2 cellular contexts compared by ENCODE assay signal in the genomic region with DNA sequence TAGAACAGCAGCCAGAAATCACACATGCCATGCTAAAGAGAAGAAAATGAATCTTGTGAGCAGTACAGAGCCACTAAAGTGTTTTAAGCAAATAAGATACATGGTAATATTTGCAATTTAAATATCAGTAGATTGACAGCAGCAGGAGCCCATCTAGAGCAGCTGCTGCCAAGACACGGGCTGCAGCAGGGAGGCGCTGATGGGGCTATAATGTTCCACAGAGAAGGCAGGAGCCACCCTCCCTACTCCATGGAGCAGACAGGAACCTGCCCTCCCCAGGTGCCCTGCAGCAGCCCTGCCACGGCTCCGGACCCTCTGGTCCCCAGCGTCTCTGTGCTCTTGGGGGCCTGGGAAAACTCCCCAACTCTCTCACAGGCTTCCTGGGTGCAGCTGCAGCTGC.
TF ChIP-seq lines count a peak whose summit lies in the region.

No MANE protein-coding gene starts in this region.

TF ChIP-seq in GM23338, 12 proteins besides CTCF, POLR2A, EP300 and RAD21 (continued from another document):
- TF ChIP-seq, protein P1, sequence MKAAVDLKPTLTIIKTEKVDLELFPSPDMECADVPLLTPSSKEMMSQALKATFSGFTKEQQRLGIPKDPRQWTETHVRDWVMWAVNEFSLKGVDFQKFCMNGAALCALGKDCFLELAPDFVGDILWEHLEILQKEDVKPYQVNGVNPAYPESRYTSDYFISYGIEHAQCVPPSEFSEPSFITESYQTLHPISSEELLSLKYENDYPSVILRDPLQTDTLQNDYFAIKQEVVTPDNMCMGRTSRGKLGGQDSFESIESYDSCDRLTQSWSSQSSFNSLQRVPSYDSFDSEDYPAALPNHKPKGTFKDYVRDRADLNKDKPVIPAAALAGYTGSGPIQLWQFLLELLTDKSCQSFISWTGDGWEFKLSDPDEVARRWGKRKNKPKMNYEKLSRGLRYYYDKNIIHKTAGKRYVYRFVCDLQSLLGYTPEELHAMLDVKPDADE (IDR thresholded peaks at IDR 0.05): no peak
- no peak for TF ChIP-seq JUNB (IDR thresholded peaks at IDR 0.05; ENCODE audit: unreplicated experiment)
- TF ChIP-seq ZNF114 (CRISPR knock-in tag; IDR thresholded peaks at IDR 0.05): no peak
- TF ChIP-seq CREB1 (CRISPR knock-in tag; IDR thresholded peaks at IDR 0.05; ENCODE audit: low read depth): no peak
- no peak for TF ChIP-seq EZH2 (IDR thresholded peaks at IDR 0.05; ENCODE audit: low read depth, unreplicated experiment)
TF ChIP-seq in GM23338: peak in this region for 0.

TF ChIP-seq in WTC11, 78 proteins besides CTCF, POLR2A, EP300 and RAD21 (continued from another document):
- TF ChIP-seq, protein P2, sequence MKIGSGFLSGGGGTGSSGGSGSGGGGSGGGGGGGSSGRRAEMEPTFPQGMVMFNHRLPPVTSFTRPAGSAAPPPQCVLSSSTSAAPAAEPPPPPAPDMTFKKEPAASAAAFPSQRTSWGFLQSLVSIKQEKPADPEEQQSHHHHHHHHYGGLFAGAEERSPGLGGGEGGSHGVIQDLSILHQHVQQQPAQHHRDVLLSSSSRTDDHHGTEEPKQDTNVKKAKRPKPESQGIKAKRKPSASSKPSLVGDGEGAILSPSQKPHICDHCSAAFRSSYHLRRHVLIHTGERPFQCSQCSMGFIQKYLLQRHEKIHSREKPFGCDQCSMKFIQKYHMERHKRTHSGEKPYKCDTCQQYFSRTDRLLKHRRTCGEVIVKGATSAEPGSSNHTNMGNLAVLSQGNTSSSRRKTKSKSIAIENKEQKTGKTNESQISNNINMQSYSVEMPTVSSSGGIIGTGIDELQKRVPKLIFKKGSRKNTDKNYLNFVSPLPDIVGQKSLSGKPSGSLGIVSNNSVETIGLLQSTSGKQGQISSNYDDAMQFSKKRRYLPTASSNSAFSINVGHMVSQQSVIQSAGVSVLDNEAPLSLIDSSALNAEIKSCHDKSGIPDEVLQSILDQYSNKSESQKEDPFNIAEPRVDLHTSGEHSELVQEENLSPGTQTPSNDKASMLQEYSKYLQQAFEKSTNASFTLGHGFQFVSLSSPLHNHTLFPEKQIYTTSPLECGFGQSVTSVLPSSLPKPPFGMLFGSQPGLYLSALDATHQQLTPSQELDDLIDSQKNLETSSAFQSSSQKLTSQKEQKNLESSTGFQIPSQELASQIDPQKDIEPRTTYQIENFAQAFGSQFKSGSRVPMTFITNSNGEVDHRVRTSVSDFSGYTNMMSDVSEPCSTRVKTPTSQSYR (CRISPR knock-in tag; IDR thresholded peaks at IDR 0.05): no peak
- no peak for TF ChIP-seq ZNF263 (CRISPR knock-in tag; IDR thresholded peaks at IDR 0.05; ENCODE audit: low read depth)
- TF ChIP-seq, protein P3, sequence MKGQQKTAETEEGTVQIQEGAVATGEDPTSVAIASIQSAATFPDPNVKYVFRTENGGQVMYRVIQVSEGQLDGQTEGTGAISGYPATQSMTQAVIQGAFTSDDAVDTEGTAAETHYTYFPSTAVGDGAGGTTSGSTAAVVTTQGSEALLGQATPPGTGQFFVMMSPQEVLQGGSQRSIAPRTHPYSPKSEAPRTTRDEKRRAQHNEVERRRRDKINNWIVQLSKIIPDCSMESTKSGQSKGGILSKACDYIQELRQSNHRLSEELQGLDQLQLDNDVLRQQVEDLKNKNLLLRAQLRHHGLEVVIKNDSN (CRISPR knock-in tag; IDR thresholded peaks at IDR 0.05): no peak
- TF ChIP-seq, protein P4, sequence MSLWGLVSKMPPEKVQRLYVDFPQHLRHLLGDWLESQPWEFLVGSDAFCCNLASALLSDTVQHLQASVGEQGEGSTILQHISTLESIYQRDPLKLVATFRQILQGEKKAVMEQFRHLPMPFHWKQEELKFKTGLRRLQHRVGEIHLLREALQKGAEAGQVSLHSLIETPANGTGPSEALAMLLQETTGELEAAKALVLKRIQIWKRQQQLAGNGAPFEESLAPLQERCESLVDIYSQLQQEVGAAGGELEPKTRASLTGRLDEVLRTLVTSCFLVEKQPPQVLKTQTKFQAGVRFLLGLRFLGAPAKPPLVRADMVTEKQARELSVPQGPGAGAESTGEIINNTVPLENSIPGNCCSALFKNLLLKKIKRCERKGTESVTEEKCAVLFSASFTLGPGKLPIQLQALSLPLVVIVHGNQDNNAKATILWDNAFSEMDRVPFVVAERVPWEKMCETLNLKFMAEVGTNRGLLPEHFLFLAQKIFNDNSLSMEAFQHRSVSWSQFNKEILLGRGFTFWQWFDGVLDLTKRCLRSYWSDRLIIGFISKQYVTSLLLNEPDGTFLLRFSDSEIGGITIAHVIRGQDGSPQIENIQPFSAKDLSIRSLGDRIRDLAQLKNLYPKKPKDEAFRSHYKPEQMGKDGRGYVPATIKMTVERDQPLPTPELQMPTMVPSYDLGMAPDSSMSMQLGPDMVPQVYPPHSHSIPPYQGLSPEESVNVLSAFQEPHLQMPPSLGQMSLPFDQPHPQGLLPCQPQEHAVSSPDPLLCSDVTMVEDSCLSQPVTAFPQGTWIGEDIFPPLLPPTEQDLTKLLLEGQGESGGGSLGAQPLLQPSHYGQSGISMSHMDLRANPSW (CRISPR knock-in tag; conservative IDR thresholded peaks at IDR 0.05; ENCODE audit: low read depth): no peak
- no peak for TF ChIP-seq TP53 (CRISPR knock-in tag; IDR thresholded peaks at IDR 0.05)
- no peak for TF ChIP-seq JAZF1 (CRISPR knock-in tag; IDR thresholded peaks at IDR 0.05)
- TF ChIP-seq, protein P5, sequence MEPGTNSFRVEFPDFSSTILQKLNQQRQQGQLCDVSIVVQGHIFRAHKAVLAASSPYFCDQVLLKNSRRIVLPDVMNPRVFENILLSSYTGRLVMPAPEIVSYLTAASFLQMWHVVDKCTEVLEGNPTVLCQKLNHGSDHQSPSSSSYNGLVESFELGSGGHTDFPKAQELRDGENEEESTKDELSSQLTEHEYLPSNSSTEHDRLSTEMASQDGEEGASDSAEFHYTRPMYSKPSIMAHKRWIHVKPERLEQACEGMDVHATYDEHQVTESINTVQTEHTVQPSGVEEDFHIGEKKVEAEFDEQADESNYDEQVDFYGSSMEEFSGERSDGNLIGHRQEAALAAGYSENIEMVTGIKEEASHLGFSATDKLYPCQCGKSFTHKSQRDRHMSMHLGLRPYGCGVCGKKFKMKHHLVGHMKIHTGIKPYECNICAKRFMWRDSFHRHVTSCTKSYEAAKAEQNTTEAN (CRISPR knock-in tag; IDR thresholded peaks at IDR 0.05): no peak
